In genomic region chr7:129776397-129776792, GRCh38 we compare ENCODE assay signal across 2 cellular contexts.
TF ChIP-seq lines count a peak whose summit lies in the region.

No MANE protein-coding gene starts in this region.

TF ChIP-seq in GM23338, 12 proteins besides CTCF, POLR2A, EP300 and RAD21:
- TF ChIP-seq CREB1 (CRISPR knock-in tag; IDR thresholded peaks at IDR 0.05; ENCODE audit: low read depth) (peak; percentile 31; the same call in 1 of the 2 replicates), NANOG (IDR thresholded peaks at IDR 0.05; ENCODE audit: borderline replicate concordance) (peak; percentile 91; the same call in 1 of the 2 replicates), ETS1 (IDR thresholded peaks at IDR 0.05) (0 out of 2 replicates have a peak, but pooled peaks have one; percentile 17), ZNF462 (CRISPR knock-in tag; IDR thresholded peaks at IDR 0.05) (no peak; the same call in 1 of the 2 replicates), EZH2 (IDR thresholded peaks at IDR 0.05; ENCODE audit: low read depth, unreplicated experiment) (no peak)

TF ChIP-seq in H1, 55 proteins besides CTCF, POLR2A, EP300 and RAD21:
- TF ChIP-seq SIX5 (IDR thresholded peaks at IDR 0.05; ENCODE audit: low read depth, low read length) (no peak), KDM4A (IDR thresholded peaks at IDR 0.05; ENCODE audit: low read depth, low read length, severe bottlenecking) (no peak), RNF2 (IDR thresholded peaks at IDR 0.05; ENCODE audit: borderline replicate concordance, low read depth, low read length, missing control alignments, poor library complexity, severe bottlenecking) (no peak), NRF1 (IDR thresholded peaks at IDR 0.05; ENCODE audit: low read depth, low read length) (no peak), SP1 (IDR thresholded peaks at IDR 0.05; ENCODE audit: low read depth, low read length) (no peak), CHD1 (IDR thresholded peaks at IDR 0.05; ENCODE audit: low read depth, low read length) (no peak), JUND (IDR thresholded peaks at IDR 0.05; ENCODE audit: low read length) (no peak), MAFK (IDR thresholded peaks at IDR 0.05; ENCODE audit: low read depth, low read length) (no peak), FOSL1 (IDR thresholded peaks at IDR 0.05; ENCODE audit: insufficient read depth, low read depth, low read length) (no peak), SIN3A (conservative IDR thresholded peaks at IDR 0.05 in 1 of 2, IDR thresholded peaks at IDR 0.05 in 1 of 2; ENCODE audit: low read depth in 1 of 2, low read length in 2 of 2) (no peak), JUN (IDR thresholded peaks at IDR 0.05; ENCODE audit: low read depth, low read length) (no peak), ATF3 (IDR thresholded peaks at IDR 0.05; ENCODE audit: insufficient read depth, low read depth, low read length) (no peak), ZNF274 (IDR thresholded peaks at IDR 0.05; ENCODE audit: borderline replicate concordance, extremely low read depth, low read length) (no peak), CTBP2 (IDR thresholded peaks at IDR 0.05; ENCODE audit: borderline replicate concordance, insufficient read depth, insufficient read length, low read length) (no peak), POU5F1 (IDR thresholded peaks at IDR 0.05; ENCODE audit: low read depth, low read length) (0 out of 2 replicates have a peak, but pooled peaks have one; percentile 60), CHD7 (IDR thresholded peaks at IDR 0.05; ENCODE audit: insufficient replicate concordance, low read length) (no peak), TCF12 (IDR thresholded peaks at IDR 0.05; ENCODE audit: low read depth, low read length) (no peak), BCL11A (IDR thresholded peaks at IDR 0.05; ENCODE audit: low read depth in 2 of 2, low read length in 2 of 2) (no peak), CBX5 (IDR thresholded peaks at IDR 0.05; ENCODE audit: low read depth, low read length) (no peak), ATF2 (IDR thresholded peaks at IDR 0.05; ENCODE audit: low read length) (peak; percentile 34; the same call in 1 of the 2 replicates), USF2 (IDR thresholded peaks at IDR 0.05; ENCODE audit: low read length) (no peak), KDM5A (IDR thresholded peaks at IDR 0.05; ENCODE audit: low read length) (no peak), YY1 (IDR thresholded peaks at IDR 0.05; ENCODE audit: low read depth, low read length) (no peak), BACH1 (IDR thresholded peaks at IDR 0.05; ENCODE audit: low read length) (no peak), HDAC2 (IDR thresholded peaks at IDR 0.05; ENCODE audit: borderline replicate concordance in 1 of 2, low read depth in 2 of 2, low read length in 2 of 2) (peak; percentile 24 to 76; a peak in 1 of 4 replicates), CEBPB (IDR thresholded peaks at IDR 0.05; ENCODE audit: low read depth, low read length) (no peak), NANOG (IDR thresholded peaks at IDR 0.05; ENCODE audit: insufficient read depth, low read depth, low read length, poor library complexity, severe bottlenecking) (peak; percentile 71), SP2 (IDR thresholded peaks at IDR 0.05; ENCODE audit: low read length) (no peak), PHF8 (conservative IDR thresholded peaks at IDR 0.05; ENCODE audit: low read depth, low read length) (no peak), POLR2AphosphoS5 (IDR thresholded peaks at IDR 0.05; ENCODE audit: low read depth, low read length) (no peak)
